8 cellular contexts compared by ENCODE assay signal in genomic region chr4:184648220-184649025, GRCh38. TPM values are rescaled to one million over a fixed set of nuclear protein-coding genes. Genes with fewer than 3 reads are reported as not detected.
A peak's percentile ranks its signal among the peaks of the same experiment; 100 is the strongest.
DNase-seq lines count a peak whose midpoint lies in the region; ATAC-seq and TF ChIP-seq lines count a peak whose summit lies in the region.

No MANE protein-coding gene starts in this region.

- peaks cover 49% of the 10 kb centered on the region for H3K4me1 ChIP-seq in KMS-11 (ENCODE audit: low read depth, poor library complexity, severe bottlenecking)

- H3K27ac ChIP-seq in KMS-11 (peak overlapping the region; percentile 73), coronary artery (peak overlapping the region; percentile 96 to 99)

- H2AFZ ChIP-seq in KMS-11 (ENCODE audit: low read depth), result no peak overlapping the region

- H3K27me3 ChIP-seq in KMS-11 (ENCODE audit: insufficient read depth, low read depth), result no peaks in the 10 kb centered on the region

- H3K9ac ChIP-seq in KMS-11, result peak overlapping the region; percentile 84

- H3K79me2 ChIP-seq in KMS-11 (ENCODE audit: insufficient read depth, low read depth), result peaks cover 67% of the 10 kb centered on the region

- H3K36me3 ChIP-seq in KMS-11 (ENCODE audit: insufficient read depth), result peaks cover 14% of the 10 kb centered on the region; the same call in 1 of the 2 replicates

- ATAC-seq in GM21528 (IDR thresholded peaks at IDR 0.05; ENCODE audit: low FRiP score, unreplicated experiment) (peak; percentile 47), left lobe of liver (peak; percentile 60), HG02884 (IDR thresholded peaks at IDR 0.05; ENCODE audit: unreplicated experiment) (no peak)

- peak; percentile 75 for DNase-seq in EH (ENCODE audit: low read depth)
- DNase-seq in activated CD4-positive, alpha-beta T cell treated with anti-CD3 and anti-CD28 coated beads for 4 hours, result peak; percentile 39 to 45
- peak; percentile 86 for DNase-seq in coronary artery (ENCODE audit: low spot score)
- DNase-seq in left lobe of liver (ENCODE audit: low spot score), result peak; percentile 79
- peak; percentile 36 for DNase-seq in stimulated activated CD4-positive, alpha-beta T cell treated with anti-CD3 and anti-CD28 coated beads, Interleukin-1b, Interleukin-23, amount 100 ng/mL, for 48 hours

- H3K4me3 ChIP-seq in KMS-11 (IDR thresholded peaks at IDR 0.05; ENCODE audit: insufficient read depth, low read depth, low read length), result no peak overlapping the region
- peak overlapping the region; percentile 79 for H3K4me3 ChIP-seq in coronary artery

- peaks cover 24% of the 10 kb centered on the region for H4K20me1 ChIP-seq in KMS-11 (ENCODE audit: insufficient read depth)

- TF ChIP-seq CTCF in KMS-11 (conservative IDR thresholded peaks at IDR 0.05; ENCODE audit: low read depth, low read length) (no peak), coronary artery (IDR thresholded peaks at IDR 0.05) (no peak)

- peak overlapping the region; percentile 96 for H3K4me2 ChIP-seq in KMS-11

RNA-seq across cellular contexts. Expression of gene CASP3, which starts 0.8 kb away (rescaled TPM):
- total RNA-seq in left lobe of liver, result 11.3 TPM

RNA-seq across cellular contexts. Expression of gene PRIMPOL, which starts 1.1 kb away (rescaled TPM):
- 5.9 TPM for total RNA-seq in left lobe of liver

Comparison
In these comparisons a context has a peak if more than half of its experiments do, and no peak if none do; other contexts are left out.
1. DNase-seq: peak in every context shown above with its lines; median percentile 86 in coronary artery; 79 in left lobe of liver; 75 in EH; 42 in activated CD4-positive, alpha-beta T cell treated with anti-CD3 and anti-CD28 coated beads for 4 hours; 36 in stimulated activated CD4-positive, alpha-beta T cell treated with anti-CD3 and anti-CD28 coated beads, Interleukin-1b, Interleukin-23, amount 100 ng/mL, for 48 hours.